In genomic region chr1:54280652-54281051, GRCh38 we compare ENCODE assay signal across 12 cellular contexts.
DNase-seq lines count a peak whose midpoint lies in the region; ATAC-seq and TF ChIP-seq lines count a peak whose summit lies in the region.
"Had no signal": no experiment of that assay in that cellular context is flagged by ENCODE, and none has a peak within 500 bp of the region (broad histone marks: within the 10 kb centered on the region; RNA-seq: fewer than 3 reads in every experiment).

No MANE protein-coding gene starts in this region.

- H3K27ac Mint-ChIP-seq in brain, result peak overlapping the region in 3 of 5 experiments; percentile 6 to 38 (median 22)

- no peak overlapping the region for H4K91ac ChIP-seq in neuronal stem cell (ENCODE audit: low read depth, low read length, poor library complexity)

- no peaks in the 10 kb centered on the region for H3K79me1 ChIP-seq in neuronal stem cell (ENCODE audit: low read depth, low read length)

- H3K4me1 Mint-ChIP-seq in brain, result peaks cover 61% of the 10 kb centered on the region

- peaks cover 2% of the 10 kb centered on the region for H3K27me3 Mint-ChIP-seq in brain

- no peak overlapping the region for H2AFZ ChIP-seq in neuronal stem cell (ENCODE audit: low read length)

- TF ChIP-seq CTCF in brain (conservative IDR thresholded peaks at IDR 0.05), result no peak
- no peak for TF ChIP-seq CTCF in GM13976 (IDR thresholded peaks at IDR 0.05; ENCODE audit: borderline replicate concordance, control extremely low read depth, extremely low read depth, insufficient read depth, missing control alignments)

- in situ Hi-C loops in GM13976 (cut with MboI; ENCODE audit: low sequenced_read_pairs, unreplicated experiment), result no loop called here

- H3K4me2 ChIP-seq in neuronal stem cell (ENCODE audit: insufficient read depth, low read length, poor library complexity, severe bottlenecking), result no peak overlapping the region
- H3K4me2 ChIP-seq: BLaER1 had no signal

- H3K23ac ChIP-seq in neuronal stem cell (ENCODE audit: low read depth, low read length, poor library complexity), result no peak overlapping the region

- H2BK15ac ChIP-seq in neuronal stem cell (ENCODE audit: low read length), result no peak overlapping the region

- no peaks in the 10 kb centered on the region for H3K9me3 ChIP-seq in neuronal stem cell (replicated peaks in 1 of 2; ENCODE audit: control insufficient read depth in 2 of 2, insufficient read depth in 1 of 2, low read depth in 1 of 2, low read length in 2 of 2)
- H3K9me3 ChIP-seq: BLaER1, SJCRH30 had no signal

- H3K4me3 ChIP-seq in neuronal stem cell (ENCODE audit: low read length in 2 of 2), result no peak overlapping the region
- H3K4me3 ChIP-seq: BLaER1, SJCRH30 had no signal

- H3K27ac ChIP-seq in neuronal stem cell (replicated peaks; ENCODE audit: low read length), result no peak overlapping the region
- H3K27ac ChIP-seq: BLaER1, SJCRH30, WERI-Rb-1 had no signal

- H3K4me1 ChIP-seq in neuronal stem cell (ENCODE audit: control insufficient read depth in 2 of 2, insufficient read depth in 1 of 2, low read depth in 1 of 2, low read length in 2 of 2), result peaks cover 0 to 10% of the 10 kb centered on the region in 2 donors
- H3K4me1 ChIP-seq: SJCRH30 had no signal

- no peak overlapping the region for H2BK120ac ChIP-seq in neuronal stem cell (ENCODE audit: low read depth, low read length)

- WGBS in neuronal stem cell (ENCODE audit: extremely low coverage in 2 of 2, insufficient read length in 2 of 2, insufficient replicate concordance in 1 of 2), 2 donors, result no CpG with 5 or more reads among the region's 12 CpGs

- no peak overlapping the region for H3K9ac ChIP-seq in neuronal stem cell (ENCODE audit: low read depth, low read length, poor library complexity)
- H3K9ac ChIP-seq: BLaER1 had no signal

- no peak overlapping the region for H4K8ac ChIP-seq in neuronal stem cell (ENCODE audit: low read depth, low read length)

- peaks cover 20% of the 10 kb centered on the region for H3K36me3 Mint-ChIP-seq in brain

- ATAC-seq in GM21526 (IDR thresholded peaks at IDR 0.05; ENCODE audit: low FRiP score, unreplicated experiment) (no peak), HG02852 (IDR thresholded peaks at IDR 0.05; ENCODE audit: unreplicated experiment) (no peak), HG02973 (IDR thresholded peaks at IDR 0.05; ENCODE audit: unreplicated experiment) (no peak)

- H3K27me3 ChIP-seq in neuronal stem cell (ENCODE audit: control insufficient read depth in 3 of 3, insufficient read depth in 3 of 3, low read depth in 1 of 3, low read length in 3 of 3), result no peaks in the 10 kb centered on the region
- H3K27me3 ChIP-seq: BLaER1, SJCRH30 had no signal

- no peak overlapping the region for H2BK5ac ChIP-seq in neuronal stem cell (ENCODE audit: low read length)

- no peak overlapping the region for H2AK5ac ChIP-seq in neuronal stem cell (ENCODE audit: low read depth, low read length)

- H3K36me3 ChIP-seq in neuronal stem cell (replicated peaks in 1 of 2; ENCODE audit: control insufficient read depth in 2 of 2, insufficient read depth in 2 of 2, low read length in 2 of 2), result peaks cover 8 to 65% of the 10 kb centered on the region in 2 donors
- H3K36me3 ChIP-seq: SJCRH30 had no signal

- H3K4ac ChIP-seq in neuronal stem cell (ENCODE audit: low read length), result no peak overlapping the region

- H2BK12ac ChIP-seq in neuronal stem cell (ENCODE audit: low read length), result no peak overlapping the region

- H3K18ac ChIP-seq in neuronal stem cell (ENCODE audit: low read length), result no peak overlapping the region

- no peak overlapping the region for H3K4me3 Mint-ChIP-seq in brain

- no peaks in the 10 kb centered on the region for H3K9me3 Mint-ChIP-seq in brain

- peak overlapping the region; percentile 40 for H3K14ac ChIP-seq in neuronal stem cell (ENCODE audit: low read length)

- peak; percentile 37 for DNase-seq in A172 (ENCODE audit: low spot score)
- peak; percentile 81 for DNase-seq in M059J (ENCODE audit: low read depth)
- DNase-seq in neuronal stem cell (ENCODE audit: low spot score), result no peak
- DNase-seq in GM13976 (ENCODE audit: low spot score), result no peak
- DNase-seq: SJCRH30; stimulated activated CD8-positive, alpha-beta memory T cell treated with anti-CD3 and anti-CD28 coated beads, Interleukin-4, amount 100 ng/mL, for 48 hours; WERI-Rb-1 had no signal

Comparison
In these comparisons a context has a peak if more than half of its experiments do, and no peak if none do; other contexts are left out.
1. DNase-seq: peak in A172 (single experiment) and M059J (single experiment); none in neuronal stem cell (single experiment) and GM13976 (single experiment).